In the genomic region with DNA sequence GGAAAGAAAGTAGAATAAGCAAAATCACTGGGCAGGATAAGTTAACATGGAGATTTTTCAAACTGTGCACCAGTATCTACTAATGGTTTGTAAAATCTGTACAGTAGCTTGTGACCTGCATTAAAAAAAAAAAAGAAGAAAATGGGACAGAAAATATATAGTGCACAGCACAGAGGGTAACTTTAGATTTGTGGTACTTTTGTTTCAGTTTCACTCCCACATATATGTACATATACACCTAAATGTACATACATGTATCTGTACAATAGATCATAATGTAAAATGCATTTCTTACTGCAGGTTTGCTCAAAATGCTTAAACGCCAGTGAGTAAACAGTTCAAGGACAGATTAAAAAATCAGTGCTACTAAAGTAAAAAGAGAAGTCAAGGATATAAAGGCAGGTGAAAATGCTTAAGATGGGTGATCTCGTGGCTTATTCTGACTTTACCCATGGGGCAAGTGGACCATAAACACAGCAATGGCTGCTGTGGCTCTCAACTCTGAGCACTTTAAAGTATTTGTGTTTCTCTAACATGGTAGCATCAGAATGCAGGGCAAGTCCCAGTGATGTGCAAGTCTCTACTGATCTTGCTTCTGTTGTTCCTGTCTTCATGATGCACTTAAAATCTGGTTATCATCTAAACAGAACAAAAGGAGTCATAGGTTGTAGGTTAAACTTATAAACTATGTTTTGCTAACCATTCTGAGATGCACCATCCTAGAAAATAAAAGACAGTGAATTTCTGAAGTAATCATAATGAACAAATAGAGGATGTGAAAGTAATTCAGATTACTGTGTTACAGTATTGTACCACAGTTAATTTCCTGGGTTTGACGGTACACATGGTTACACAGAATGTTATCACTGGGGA, we compare ENCODE assay signal across 1 cellular context.
TF ChIP-seq lines count a peak whose summit lies in the region.

No MANE protein-coding gene starts in this region.

TF ChIP-seq in SK-N-SH treated with all-trans-retinoic acid at 6 μM for 48 hours, 23 proteins besides CTCF, POLR2A, EP300 and RAD21 (continued from another document):
- TF ChIP-seq, protein P1, sequence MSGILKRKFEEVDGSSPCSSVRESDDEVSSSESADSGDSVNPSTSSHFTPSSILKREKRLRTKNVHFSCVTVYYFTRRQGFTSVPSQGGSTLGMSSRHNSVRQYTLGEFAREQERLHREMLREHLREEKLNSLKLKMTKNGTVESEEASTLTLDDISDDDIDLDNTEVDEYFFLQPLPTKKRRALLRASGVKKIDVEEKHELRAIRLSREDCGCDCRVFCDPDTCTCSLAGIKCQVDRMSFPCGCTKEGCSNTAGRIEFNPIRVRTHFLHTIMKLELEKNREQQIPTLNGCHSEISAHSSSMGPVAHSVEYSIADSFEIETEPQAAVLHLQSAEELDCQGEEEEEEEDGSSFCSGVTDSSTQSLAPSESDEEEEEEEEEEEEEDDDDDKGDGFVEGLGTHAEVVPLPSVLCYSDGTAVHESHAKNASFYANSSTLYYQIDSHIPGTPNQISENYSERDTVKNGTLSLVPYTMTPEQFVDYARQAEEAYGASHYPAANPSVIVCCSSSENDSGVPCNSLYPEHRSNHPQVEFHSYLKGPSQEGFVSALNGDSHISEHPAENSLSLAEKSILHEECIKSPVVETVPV (CRISPR knock-in tag; IDR thresholded peaks at IDR 0.05) = no peak
- TF ChIP-seq, protein P2, sequence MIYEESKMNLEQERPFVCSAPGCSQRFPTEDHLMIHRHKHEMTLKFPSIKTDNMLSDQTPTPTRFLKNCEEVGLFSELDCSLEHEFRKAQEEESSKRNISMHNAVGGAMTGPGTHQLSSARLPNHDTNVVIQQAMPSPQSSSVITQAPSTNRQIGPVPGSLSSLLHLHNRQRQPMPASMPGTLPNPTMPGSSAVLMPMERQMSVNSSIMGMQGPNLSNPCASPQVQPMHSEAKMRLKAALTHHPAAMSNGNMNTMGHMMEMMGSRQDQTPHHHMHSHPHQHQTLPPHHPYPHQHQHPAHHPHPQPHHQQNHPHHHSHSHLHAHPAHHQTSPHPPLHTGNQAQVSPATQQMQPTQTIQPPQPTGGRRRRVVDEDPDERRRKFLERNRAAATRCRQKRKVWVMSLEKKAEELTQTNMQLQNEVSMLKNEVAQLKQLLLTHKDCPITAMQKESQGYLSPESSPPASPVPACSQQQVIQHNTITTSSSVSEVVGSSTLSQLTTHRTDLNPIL (CRISPR knock-in tag; IDR thresholded peaks at IDR 0.05; ENCODE audit: low read depth) = no peak
- TF ChIP-seq RARB (CRISPR knock-in tag; IDR thresholded peaks at IDR 0.05) = no peak
- TF ChIP-seq ZC3H10 (CRISPR knock-in tag; IDR thresholded peaks at IDR 0.05) = no peak
- TF ChIP-seq ZFP30 (CRISPR knock-in tag; IDR thresholded peaks at IDR 0.05) = no peak
- no peak for TF ChIP-seq ZNF70 (CRISPR knock-in tag; IDR thresholded peaks at IDR 0.05)
- no peak for TF ChIP-seq SNAI2 (CRISPR knock-in tag; IDR thresholded peaks at IDR 0.05)
- no peak for TF ChIP-seq OSR1 (CRISPR knock-in tag; IDR thresholded peaks at IDR 0.05)
